In the genomic region with DNA sequence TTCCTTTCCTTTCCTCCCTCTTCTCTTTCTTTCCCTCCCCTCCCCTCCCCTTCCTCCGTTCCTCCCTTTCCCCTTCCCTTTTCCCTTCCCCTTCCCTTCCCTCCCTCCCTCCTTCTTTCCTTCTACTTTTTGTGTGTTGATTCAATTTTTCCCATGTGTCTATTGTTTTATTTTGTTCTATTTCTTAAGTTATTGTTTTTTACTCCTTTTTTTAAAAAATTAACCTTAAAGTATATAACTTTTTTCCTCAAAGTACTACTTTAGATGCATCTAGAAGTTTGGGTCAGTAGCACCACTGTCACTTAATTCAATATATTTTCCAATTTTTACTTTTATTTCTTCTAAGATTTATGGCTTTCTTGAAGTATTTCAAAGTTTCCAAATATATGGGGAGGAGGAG, we compare ENCODE assay signal across 36 cellular contexts.
"Had no signal": no experiment of that assay in that cellular context is flagged by ENCODE, and none has a peak within 500 bp of the region (broad histone marks: within the 10 kb centered on the region; RNA-seq: fewer than 3 reads in every experiment).

No MANE protein-coding gene starts in this region.

- DNase-seq: Karpas-422, Kasumi-1, MG63, MM.1S, MV-4-11, NCI-H1048, NCI-H1092, NCI-H1092 treated with DMSO at 0.1 percent for 48 hours, NCI-H1105, NCI-H1105 treated with DMSO at 0.1 percent for 48 hours, NCI-H1417, NCI-H1417 treated with DMSO at 0.1 percent for 48 hours, NCI-H1436, NCI-H1436 treated with DMSO at 0.1 percent for 48 hours, NCI-H146, NCI-H1694, NCI-H1694 treated with DMSO at 0.1 percent for 48 hours, NCI-H187, NCI-H187 treated with DMSO at 0.1 percent for 48 hours, NCI-H1930, NCI-H2029, NCI-H2029 treated with DMSO at 0.1 percent for 48 hours, NCI-H2081, NCI-H2081 treated with DMSO at 0.1 percent for 48 hours, NCI-H2107, NCI-H2171, NCI-H2171 treated with DMSO at 0.1 percent for 48 hours, NCI-H2227 treated with DMSO at 0.1 percent for 48 hours, NCI-H226, NCI-H345, NCI-H446, NCI-H446 treated with DMSO at 0.1 percent for 48 hours, NCI-H510A, NCI-H510A treated with DMSO at 0.1 percent for 48 hours, NCI-H524, NCI-H524 treated with DMSO at 0.1 percent for 48 hours had no signal

- H3K27me3 ChIP-seq: MG63 had no signal

- H3K9me3 ChIP-seq: MG63 had no signal

- H3K36me3 ChIP-seq: MG63 had no signal

- H3K4me3 ChIP-seq: MG63 had no signal
